Comparison of ENCODE assay signal across 17 cellular contexts in the genomic region with DNA sequence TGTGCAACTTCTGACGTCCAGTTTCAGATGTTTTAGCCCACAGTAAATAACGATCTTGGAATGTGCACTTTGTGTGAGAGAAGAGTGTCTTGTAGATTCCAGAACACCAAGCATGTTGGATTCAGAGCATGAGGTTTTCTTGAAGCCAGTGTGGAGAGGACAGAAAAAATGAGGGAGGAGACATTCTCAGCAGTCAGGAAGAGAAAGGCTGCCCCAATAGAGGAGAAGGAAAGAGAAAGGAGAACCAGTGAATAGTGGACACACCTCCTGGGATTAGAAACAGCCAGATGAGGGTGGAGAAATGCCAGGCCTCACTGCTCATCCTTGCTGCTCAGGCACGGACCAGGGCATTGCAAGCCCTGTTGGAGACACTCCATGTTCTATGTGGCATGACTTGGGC.
A peak's percentile ranks its signal among the peaks of the same experiment; 100 is the strongest.
DNase-seq lines count a peak whose midpoint lies in the region; ATAC-seq, FAIRE-seq and TF ChIP-seq lines count a peak whose summit lies in the region.
"Had no signal": no experiment of that assay in that cellular context is flagged by ENCODE, and none has a peak within 500 bp of the region (broad histone marks: within the 10 kb centered on the region; RNA-seq: fewer than 3 reads in every experiment).

No MANE protein-coding gene starts in this region.

- WGBS in K562 (ENCODE audit: insufficient coverage, low coverage, missing lambda C conversion rate), result 25% methylated on average over 3 of the region's 3 CpGs

- H3K27ac Mint-ChIP-seq in T-cell, result no peak overlapping the region
- H3K27ac Mint-ChIP-seq: B cell; CD4-positive, alpha-beta T cell; HFFc6; IgD-negative memory B cell had no signal

- no peak overlapping the region for H3K4me2 ChIP-seq in K562 (ENCODE audit: insufficient read depth, low read length)
- H3K4me2 ChIP-seq: A549, KMS-11 had no signal

- H3K79me2 ChIP-seq in K562 (ENCODE audit: control insufficient read depth, insufficient read depth, low read length), result no peaks in the 10 kb centered on the region

- H3K9ac ChIP-seq in K562 (ENCODE audit: insufficient read depth in 1 of 2, low read depth in 2 of 2, low read length in 2 of 2), result no peak overlapping the region
- H3K9ac ChIP-seq: KMS-11 had no signal

- TF ChIP-seq EP300 in K562 (IDR thresholded peaks at IDR 0.05; ENCODE audit: low read length), result no peak

- POLR2A ChIA-PET in K562 (lab: Yijun Ruan, JAX) (no interaction called here), T-cell (lab: Charles Lee) (no interaction called here)

- no peak overlapping the region for H3K4me3 ChIP-seq in K562
- H3K4me3 ChIP-seq: A549 had no signal

- H3K4me3 Mint-ChIP-seq in T-cell, result no peak overlapping the region
- H3K4me3 Mint-ChIP-seq: B cell; CD4-positive, alpha-beta T cell; HFFc6; IgD-negative memory B cell had no signal

- ATAC-seq in K562 (no peak), T-cell (replicated peaks in 1 of 4) (no peak), GM21619 (IDR thresholded peaks at IDR 0.05; ENCODE audit: unreplicated experiment) (no peak), GM21526 (IDR thresholded peaks at IDR 0.05; ENCODE audit: low FRiP score, unreplicated experiment) (no peak)
- ATAC-seq: A549 had no signal

- H3K36me3 Mint-ChIP-seq in T-cell, result no peaks in the 10 kb centered on the region
- H3K36me3 Mint-ChIP-seq: IgD-negative memory B cell had no signal

- H3K9me3 ChIP-seq in K562 (replicated peaks; ENCODE audit: control insufficient read depth, insufficient read depth, low read depth, low read length), result no peaks in the 10 kb centered on the region
- H3K9me3 ChIP-seq: A549 had no signal

- TF ChIP-seq POLR2A in K562 (conservative IDR thresholded peaks at IDR 0.05), result no peak

- FAIRE-seq in K562 (lab: Jason Lieb, UNC), result no peak
- FAIRE-seq: A549, GM12891 had no signal

- no peaks in the 10 kb centered on the region for H3K4me1 Mint-ChIP-seq in T-cell
- H3K4me1 Mint-ChIP-seq: B cell had no signal

- peaks cover 0 to 4% (median 0%) of the 10 kb centered on the region in 3 donors for H3K9me3 Mint-ChIP-seq in T-cell
- H3K9me3 Mint-ChIP-seq: CD4-positive, alpha-beta T cell had no signal

- TF ChIP-seq CTCF in K562 (IDR thresholded peaks at IDR 0.05 in 2 of 3, conservative IDR thresholded peaks at IDR 0.05 in 1 of 3; ENCODE audit: insufficient read depth in 2 of 3, low read depth in 1 of 3, low read length in 3 of 3), result no peak

- H3K27me3 ChIP-seq in K562 (ENCODE audit: control insufficient read depth in 2 of 2, insufficient read depth in 2 of 2, low read length in 2 of 2), result no peaks in the 10 kb centered on the region

- BruUV-seq in K562 (replicated peaks; lab: Mats Ljungman, UMichigan), result no TSS peak

- H3K27me3 Mint-ChIP-seq in T-cell, result no peaks in the 10 kb centered on the region
- H3K27me3 Mint-ChIP-seq: CD4-positive, alpha-beta T cell; IgD-negative memory B cell had no signal

- H3K27ac ChIP-seq in K562 (ENCODE audit: extremely low read depth, low read depth, low read length), result no peak overlapping the region
- H3K27ac ChIP-seq: A549, KMS-11 had no signal

- H2AFZ ChIP-seq in K562 (ENCODE audit: low read depth, low read length), result peak overlapping the region; percentile 48; the same call in 1 of the 2 replicates

- in situ Hi-C loops in K562 (cut with MboI), result no loop called here

- H3K9me1 ChIP-seq in K562 (ENCODE audit: control insufficient read depth, insufficient read depth, low read length), result no peaks in the 10 kb centered on the region

- CTCF ChIA-PET in K562 (lab: Yijun Ruan, JAX; ENCODE audit: low intra/inter-chr PET ratio), result no interaction called here
- CTCF ChIA-PET in T-cell (lab: Charles Lee), result no interaction called here

- TF ChIP-seq RAD21 in K562 (CRISPR knock-in tag; conservative IDR thresholded peaks at IDR 0.05 in 1 of 2, IDR thresholded peaks at IDR 0.05 in 1 of 2), result no peak

- H3K36me3 ChIP-seq in K562 (ENCODE audit: control insufficient read depth, insufficient read depth, low read length), result no peaks in the 10 kb centered on the region

- peaks cover 0 to 5% of the 10 kb centered on the region in 2 experiments; a peak in 2 of 5 replicates for H3K4me1 ChIP-seq in K562 (replicated peaks in 1 of 2; ENCODE audit: control insufficient read depth in 2 of 2, insufficient read depth in 2 of 2, low read length in 2 of 2)
- H3K4me1 ChIP-seq: A549 had no signal

- H4K20me1 ChIP-seq in K562 (replicated peaks; ENCODE audit: control insufficient read depth, insufficient read depth, low read length), result no peaks in the 10 kb centered on the region

- DNase-seq in GM03348 (ENCODE audit: low spot score) (peak; percentile 23), K562 (ENCODE audit: extremely low read depth in 1 of 4, low spot score in 3 of 4) (no peak), fibroblast of peridontal ligament (ENCODE audit: extremely low read depth) (peak; percentile 23), T-cell (no peak), HK-2 (ENCODE audit: unreplicated experiment) (no peak)
- DNase-seq: C1 segment of cervical spinal cord; CD4-positive, alpha-beta T cell; DMS79; HCEC 1CT; HFFc6 had no signal

- intact Hi-C loops in K562 (cut with micrococcal nuclease), result no loop called here

TF ChIP-seq in K562, 482 proteins besides CTCF, POLR2A, EP300 and RAD21:
- TF ChIP-seq PYGO2 (tag; IDR thresholded peaks at IDR 0.05), result no peak
- TF ChIP-seq ZKSCAN3 (CRISPR knock-in tag; IDR thresholded peaks at IDR 0.05), result no peak
- no peak for TF ChIP-seq CTBP1 (IDR thresholded peaks at IDR 0.05; ENCODE audit: borderline replicate concordance)
- TF ChIP-seq, protein P1, sequence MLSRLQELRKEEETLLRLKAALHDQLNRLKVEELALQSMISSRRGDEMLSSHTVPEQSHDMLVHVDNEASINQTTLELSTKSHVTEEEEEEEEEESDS (CRISPR knock-in tag; IDR thresholded peaks at IDR 0.05), result no peak
- no peak for TF ChIP-seq ZKSCAN8 (CRISPR knock-in tag; IDR thresholded peaks at IDR 0.05)
- TF ChIP-seq ZNF830 (CRISPR knock-in tag; IDR thresholded peaks at IDR 0.05), result no peak
- no peak for TF ChIP-seq PCBP2 (IDR thresholded peaks at IDR 0.05; ENCODE audit: low read depth, low read length, poor library complexity, severe bottlenecking)
- TF ChIP-seq NFYB (IDR thresholded peaks at IDR 0.05; ENCODE audit: extremely low read depth, insufficient read length), result no peak

Comparison
In these comparisons a context has a peak if more than half of its experiments do, and no peak if none do; other contexts are left out.
1. DNase-seq: peak in GM03348 (single experiment) and fibroblast of peridontal ligament (single experiment); none in K562 (0 of 4), T-cell (0 of 34) and HK-2 (single experiment).